11 cellular contexts compared by ENCODE assay signal in the genomic region with DNA sequence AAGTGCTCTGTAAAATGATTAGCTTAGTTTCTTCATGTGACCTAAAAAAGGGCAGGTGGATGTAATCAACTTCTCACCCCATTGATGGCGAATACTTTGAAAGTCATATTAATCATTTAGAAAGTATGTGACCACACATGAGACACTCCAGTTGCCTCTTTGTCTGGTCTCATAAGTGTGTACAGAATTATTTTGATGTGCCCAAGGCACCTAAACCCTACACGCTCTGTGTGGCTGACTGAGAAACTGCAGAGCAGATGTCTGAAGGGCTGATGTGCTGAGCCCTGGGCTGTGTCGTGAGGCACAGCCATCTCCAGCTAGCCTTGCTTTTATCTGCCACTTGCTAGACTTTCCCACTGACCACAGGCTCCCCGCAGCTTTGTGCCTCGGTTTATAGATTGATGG.
A peak's percentile ranks its signal among the peaks of the same experiment; 100 is the strongest.
DNase-seq lines count a peak whose midpoint lies in the region; ATAC-seq lines count a peak whose summit lies in the region.
"Had no signal": no experiment of that assay in that cellular context is flagged by ENCODE, and none has a peak within 500 bp of the region (broad histone marks: within the 10 kb centered on the region; RNA-seq: fewer than 3 reads in every experiment).

No MANE protein-coding gene starts in this region.

- peak; percentile 97 for ATAC-seq in HG02610 (IDR thresholded peaks at IDR 0.05; ENCODE audit: unreplicated experiment)
- ATAC-seq: effector memory CD8-positive, alpha-beta T cell had no signal

- peak; percentile 5 for DNase-seq in stimulated activated CD4-positive, alpha-beta T cell treated with anti-CD3 and anti-CD28 coated beads, Interleukin-1b, Interleukin-23, amount 100 ng/mL, for 48 hours
- no peak for DNase-seq in stimulated activated CD4-positive, alpha-beta T cell treated with anti-CD3 and anti-CD28 coated beads, Interleukin-15, amount 100 ng/mL, for 24 hours
- DNase-seq in MV-4-11 (lab: John Stamatoyannopoulos, UW) (peak; percentile 8), putamen (ENCODE audit: low spot score) (no peak), NCI-H1930 (lab: John Stamatoyannopoulos, UW) (no peak), epidermal melanocyte (ENCODE audit: insufficient read length, low spot score) (no peak)
- no peak for DNase-seq in stimulated activated naive CD4-positive, alpha-beta T cell treated with Interleukin-2 at 50 U/mL for 16 hours (lab: John Stamatoyannopoulos, UW)
- DNase-seq: activated CD4-positive, alpha-beta T cell treated with anti-CD3 and anti-CD28 coated beads, Interleukin-2, amount 50 U/mL, for 4 hours; Caco-2; effector memory CD8-positive, alpha-beta T cell had no signal

Comparison
In these comparisons a context has a peak if more than half of its experiments do, and no peak if none do; other contexts are left out.
1. DNase-seq: peak in stimulated activated CD4-positive, alpha-beta T cell treated with anti-CD3 and anti-CD28 coated beads, Interleukin-1b, Interleukin-23, amount 100 ng/mL, for 48 hours (single experiment) and MV-4-11 (single experiment); none in stimulated activated CD4-positive, alpha-beta T cell treated with anti-CD3 and anti-CD28 coated beads, Interleukin-15, amount 100 ng/mL, for 24 hours (single experiment), putamen (single experiment), stimulated activated naive CD4-positive, alpha-beta T cell treated with Interleukin-2 at 50 U/mL for 16 hours (single experiment), NCI-H1930 (0 of 2) and epidermal melanocyte (single experiment).